Comparison of ENCODE assay signal across 8 cellular contexts in genomic region chr2:25664531-25665307, GRCh38. TPM values are rescaled to one million over a fixed set of nuclear protein-coding genes. Genes with fewer than 3 reads are reported as not detected.
A peak's percentile ranks its signal among the peaks of the same experiment; 100 is the strongest.
DNase-seq lines count a peak whose midpoint lies in the region; ATAC-seq and FAIRE-seq lines count a peak whose summit lies in the region.

No MANE protein-coding gene starts in this region.

- FAIRE-seq in A204.1 (lab: Jason Lieb, UNC) (peak; percentile 43), small intestine (lab: Jason Lieb, UNC) (no peak)

- H3K9ac ChIP-seq in iPS-20b (ENCODE audit: low read depth, low read length) = peak overlapping the region; percentile 18; the same call in 1 of the 2 replicates

- H3K27ac ChIP-seq in iPS-20b (ENCODE audit: low read length) = no peak overlapping the region
- no peak overlapping the region for H3K27ac ChIP-seq in small intestine (ENCODE audit: low read depth in 1 of 2, low read length in 1 of 2)

- H3K27me3 ChIP-seq in iPS-20b (ENCODE audit: insufficient read depth, low read length) = no peaks in the 10 kb centered on the region
- H3K27me3 ChIP-seq in small intestine (ENCODE audit: control insufficient read depth in 2 of 2, insufficient read depth in 2 of 2, low read length in 2 of 2) = no peaks in the 10 kb centered on the region

- in situ Hi-C loops in G401 (cut with HindIII; ENCODE audit: low sequenced_read_pairs) = no loop called here

- H3K4me1 ChIP-seq in iPS-20b (ENCODE audit: insufficient read depth, low read length) = peaks cover 17% of the 10 kb centered on the region
- no peaks in the 10 kb centered on the region for H3K4me1 ChIP-seq in small intestine (ENCODE audit: control insufficient read depth in 2 of 2, insufficient read depth in 1 of 2, low read depth in 1 of 2, low read length in 1 of 2)

- WGBS in small intestine, 3 donors = 35 to 47% (median 44%) methylated on average over 11 of the region's 11 CpGs

- DNase-seq in G401 (ENCODE audit: low spot score) (peak; percentile 50), NCI-H345 (lab: John Stamatoyannopoulos, UW) (peak; percentile 13), astrocyte of the hippocampus (ENCODE audit: low read depth, low spot score) (peak; percentile 79), small intestine (peak; percentile 69)

- H3K36me3 ChIP-seq in iPS-20b (ENCODE audit: insufficient read depth, low read depth, low read length) (no peaks in the 10 kb centered on the region), small intestine (ENCODE audit: control insufficient read depth in 2 of 2, insufficient read depth in 2 of 2, low read length in 2 of 2) (no peaks in the 10 kb centered on the region)

- H3K9me3 ChIP-seq in iPS-20b (ENCODE audit: insufficient read depth, low read depth, low read length) (no peaks in the 10 kb centered on the region), small intestine (ENCODE audit: control insufficient read depth, low read depth) (no peaks in the 10 kb centered on the region)

- H3K4me3 ChIP-seq in iPS-20b (ENCODE audit: low read length) = no peak overlapping the region
- H3K4me3 ChIP-seq in small intestine (ENCODE audit: low read depth in 1 of 2, low read length in 2 of 2) = no peak overlapping the region

- ATAC-seq in HG02840 (IDR thresholded peaks at IDR 0.05; ENCODE audit: low FRiP score, unreplicated experiment) (no peak), GM19035 (IDR thresholded peaks at IDR 0.05; ENCODE audit: unreplicated experiment) (no peak)

RNA-seq across cellular contexts. Expression of gene DTNB, which starts 8.7 kb away (rescaled TPM):
- total RNA-seq in G401 (2014; rRNA removed; shearing (Covaris generic)) = 10.4 and 21.2 TPM in 2 replicates
- 1 to 10 TPM; 2.4 to 5.6 (median 3.1) TPM for polyA plus RNA-seq in small intestine

Comparison
In these comparisons a context has a peak if more than half of its experiments do, and no peak if none do; other contexts are left out.
1. DNase-seq: peak in every context shown above with its lines; median percentile 79 in astrocyte of the hippocampus; 69 in small intestine; 50 in G401; 13 in NCI-H345.